2 cellular contexts compared by ENCODE assay signal in genomic region chr11:69615545-69616278, GRCh38.
TF ChIP-seq lines count a peak whose summit lies in the region.

No MANE protein-coding gene starts in this region.

TF ChIP-seq in H1, 55 proteins besides CTCF, POLR2A, EP300 and RAD21:
- TF ChIP-seq NRF1 (IDR thresholded peaks at IDR 0.05; ENCODE audit: low read depth, low read length) (no peak), POLR2AphosphoS5 (IDR thresholded peaks at IDR 0.05; ENCODE audit: low read depth, low read length) (no peak), RNF2 (IDR thresholded peaks at IDR 0.05; ENCODE audit: borderline replicate concordance, low read depth, low read length, missing control alignments, poor library complexity, severe bottlenecking) (no peak)

TF ChIP-seq in liver, 16 proteins besides CTCF, POLR2A, EP300 and RAD21:
- TF ChIP-seq HNF4A (conservative IDR thresholded peaks at IDR 0.05) (peak; percentile 57 to 59), YY1 (IDR thresholded peaks at IDR 0.05) (no peak), ZBTB33 (IDR thresholded peaks at IDR 0.05) (no peak)
